ENCODE assay signal across 27 cellular contexts in genomic region chr2:65885266-65885665, GRCh38.
DNase-seq lines count a peak whose midpoint lies in the region; ATAC-seq and TF ChIP-seq lines count a peak whose summit lies in the region.
"Had no signal": no experiment of that assay in that cellular context is flagged by ENCODE, and none has a peak within 500 bp of the region (broad histone marks: within the 10 kb centered on the region; RNA-seq: fewer than 3 reads in every experiment).

No MANE protein-coding gene starts in this region.

- H4K20me1 ChIP-seq in neural progenitor cell (ENCODE audit: low read depth): no peaks in the 10 kb centered on the region

- intact Hi-C loops in activated T-helper 1 cell treated with anti-CD3 and anti-CD28 coated beads, Interleukin-12 subunit alpha, Interleukin-12 subunit beta, Interleukin-2, Interleukin-4 antibody, amounts not matched to agents 30 ng/mL and 10 ng/mL and 1 ng/mL, durations not matched to agents 14 hours and 24 hours and 36 hours (cut with micrococcal nuclease): no loop called here

- H3K9me3 Mint-ChIP-seq in WTC11: peaks cover 9% of the 10 kb centered on the region
- peaks cover 4% of the 10 kb centered on the region for H3K9me3 Mint-ChIP-seq in neural progenitor cell
- H3K9me3 Mint-ChIP-seq in activated T-helper 1 cell treated with anti-CD3 and anti-CD28 coated beads, Interleukin-12 subunit alpha, Interleukin-12 subunit beta, Interleukin-2, Interleukin-4 antibody, amounts not matched to agents 30 ng/mL and 10 ng/mL and 1 ng/mL, durations not matched to agents 14 hours and 24 hours and 36 hours: no peaks in the 10 kb centered on the region
- H3K9me3 Mint-ChIP-seq: CD8-positive, alpha-beta T cell; T-helper 1 cell treated with Interleukin-12 subunit alpha and Interleukin-12 subunit beta and Interleukin-4 antibody, amounts not matched to agents 30 μg/mL and 1 μg/mL, for 36 hours had no signal

- H3K4me2 ChIP-seq in neural progenitor cell: no peak overlapping the region
- H3K4me2 ChIP-seq: KMS-11, SK-N-SH had no signal

- no peak overlapping the region for H3K27ac ChIP-seq in neural progenitor cell
- H3K27ac ChIP-seq: C4-2B, GM23248, KMS-11 had no signal

- H3K79me2 ChIP-seq in neural progenitor cell (ENCODE audit: low read depth): no peaks in the 10 kb centered on the region

- no peaks in the 10 kb centered on the region for H3K36me3 Mint-ChIP-seq in WTC11
- H3K36me3 Mint-ChIP-seq in neural progenitor cell: no peaks in the 10 kb centered on the region
- H3K36me3 Mint-ChIP-seq in activated T-helper 1 cell treated with anti-CD3 and anti-CD28 coated beads, Interleukin-12 subunit alpha, Interleukin-12 subunit beta, Interleukin-2, Interleukin-4 antibody, amounts not matched to agents 30 ng/mL and 10 ng/mL and 1 ng/mL, durations not matched to agents 14 hours and 24 hours and 36 hours (ENCODE audit: low read depth): no peaks in the 10 kb centered on the region
- H3K36me3 Mint-ChIP-seq: CD8-positive, alpha-beta T cell had no signal

- no peaks in the 10 kb centered on the region for H3K36me3 ChIP-seq in neural progenitor cell

- CTCF ChIA-PET in WTC11 (lab: Charles Lee): interaction anchor here (0.5 kb wide), 1 partner anchor 690 kb away, joined by 3 read pairs; no protein-coding TSS in a partner anchor

- H3K4me3 Mint-ChIP-seq in WTC11 (no peak overlapping the region), neural progenitor cell (no peak overlapping the region)
- H3K4me3 Mint-ChIP-seq in activated T-helper 1 cell treated with anti-CD3 and anti-CD28 coated beads, Interleukin-12 subunit alpha, Interleukin-12 subunit beta, Interleukin-2, Interleukin-4 antibody, amounts not matched to agents 30 ng/mL and 10 ng/mL and 1 ng/mL, durations not matched to agents 14 hours and 24 hours and 36 hours: no peak overlapping the region
- H3K4me3 Mint-ChIP-seq: B cell; CD8-positive, alpha-beta T cell; T-helper 1 cell treated with Interleukin-12 subunit alpha and Interleukin-12 subunit beta and Interleukin-4 antibody, amounts not matched to agents 30 μg/mL and 1 μg/mL, for 36 hours had no signal

- no peak overlapping the region for H3K27ac Mint-ChIP-seq in WTC11
- H3K27ac Mint-ChIP-seq in neural progenitor cell: no peak overlapping the region
- no peak overlapping the region for H3K27ac Mint-ChIP-seq in activated T-helper 1 cell treated with anti-CD3 and anti-CD28 coated beads, Interleukin-12 subunit alpha, Interleukin-12 subunit beta, Interleukin-2, Interleukin-4 antibody, amounts not matched to agents 30 ng/mL and 10 ng/mL and 1 ng/mL, durations not matched to agents 14 hours and 24 hours and 36 hours
- H3K27ac Mint-ChIP-seq: B cell; CD8-positive, alpha-beta T cell; T-helper 1 cell treated with Interleukin-12 subunit alpha and Interleukin-12 subunit beta and Interleukin-4 antibody, amounts not matched to agents 30 μg/mL and 1 μg/mL, for 36 hours had no signal

- peak overlapping the region; percentile 62 for H2AFZ ChIP-seq in neural progenitor cell (replicated peaks)
- H2AFZ ChIP-seq: GM23248 had no signal

- H3F3A ChIP-seq in neural progenitor cell (ENCODE audit: low read depth): no peaks in the 10 kb centered on the region

- H3K4me3 ChIP-seq in neural progenitor cell: no peak overlapping the region
- H3K4me3 ChIP-seq: GM23248 had no signal

- H3K9me3 ChIP-seq in neural progenitor cell (ENCODE audit: low read depth): no peaks in the 10 kb centered on the region
- H3K9me3 ChIP-seq: SK-N-SH had no signal

- no peaks in the 10 kb centered on the region for H3K4me1 ChIP-seq in neural progenitor cell

- H3K4me1 Mint-ChIP-seq in WTC11: peaks cover 8% of the 10 kb centered on the region
- no peaks in the 10 kb centered on the region for H3K4me1 Mint-ChIP-seq in neural progenitor cell
- no peaks in the 10 kb centered on the region for H3K4me1 Mint-ChIP-seq in activated T-helper 1 cell treated with anti-CD3 and anti-CD28 coated beads, Interleukin-12 subunit alpha, Interleukin-12 subunit beta, Interleukin-2, Interleukin-4 antibody, amounts not matched to agents 30 ng/mL and 10 ng/mL and 1 ng/mL, durations not matched to agents 14 hours and 24 hours and 36 hours (ENCODE audit: low read depth)
- H3K4me1 Mint-ChIP-seq: B cell had no signal

- H3K27me3 ChIP-seq in neural progenitor cell: no peaks in the 10 kb centered on the region

- H3K9ac ChIP-seq in neural progenitor cell: no peak overlapping the region
- H3K9ac ChIP-seq: GM23248, KMS-11, SK-N-SH had no signal

- no peaks in the 10 kb centered on the region for H3K27me3 Mint-ChIP-seq in WTC11 (ENCODE audit: low read depth)
- H3K27me3 Mint-ChIP-seq in neural progenitor cell (ENCODE audit: insufficient read depth, low read depth): no peaks in the 10 kb centered on the region
- H3K27me3 Mint-ChIP-seq in activated T-helper 1 cell treated with anti-CD3 and anti-CD28 coated beads, Interleukin-12 subunit alpha, Interleukin-12 subunit beta, Interleukin-2, Interleukin-4 antibody, amounts not matched to agents 30 ng/mL and 10 ng/mL and 1 ng/mL, durations not matched to agents 14 hours and 24 hours and 36 hours (ENCODE audit: insufficient read depth): no peaks in the 10 kb centered on the region
- H3K27me3 Mint-ChIP-seq: B cell had no signal

- ATAC-seq in WTC11 (peak; percentile 79), HG03565 (IDR thresholded peaks at IDR 0.05; ENCODE audit: unreplicated experiment) (no peak)
- ATAC-seq: CD8-positive, alpha-beta T cell had no signal

- DNase-seq in DMS153 (lab: John Stamatoyannopoulos, UW) (peak; percentile 70), DMS53 treated with DMSO at 0.1 percent for 48 hours (lab: John Stamatoyannopoulos, UW; ENCODE audit: unreplicated experiment) (peak; percentile 5), WTC11 (ENCODE audit: low spot score) (no peak), neural progenitor cell (ENCODE audit: low spot score) (no peak), activated gamma-delta T cell treated with Interleukin-2 at 50 U/mL for 16 hours (no peak)
- DNase-seq in stimulated activated CD4-positive, alpha-beta T cell treated with anti-CD3 and anti-CD28 coated beads, Interleukin-4, amount 100 ng/mL, for 24 hours: no peak
- DNase-seq in activated T-helper 1 cell treated with anti-CD3 and anti-CD28 coated beads, Interleukin-12 subunit alpha, Interleukin-12 subunit beta, Interleukin-2, Interleukin-4 antibody, amounts not matched to agents 30 ng/mL and 10 ng/mL and 1 ng/mL, durations not matched to agents 14 hours and 24 hours and 36 hours (ENCODE audit: low spot score): no peak
- DNase-seq: CD8-positive, alpha-beta T cell; DMS 273 treated with DMSO at 0.1 percent for 48 hours; GM23248; HCEC 1CT; IMR-90; NCI-H1048; NCI-H1417; NCI-H187; NCI-H2171; NCI-H226; NCI-H510A; NCI-H69; SIG-M5; SK-N-SH; SW 1271 had no signal

- TF ChIP-seq CTCF in WTC11 (IDR thresholded peaks at IDR 0.05): no peak
- TF ChIP-seq CTCF in neural progenitor cell (IDR thresholded peaks at IDR 0.05): no peak

- POLR2A ChIA-PET in WTC11 (lab: Charles Lee): no interaction called here

TF ChIP-seq in WTC11, 78 proteins besides CTCF, POLR2A, EP300 and RAD21:
- TF ChIP-seq SP1 (CRISPR knock-in tag; conservative IDR thresholded peaks at IDR 0.05) (no peak), FOXP1 (CRISPR knock-in tag; IDR thresholded peaks at IDR 0.05; ENCODE audit: borderline replicate concordance) (no peak), RELA (CRISPR knock-in tag; IDR thresholded peaks at IDR 0.05; ENCODE audit: borderline replicate concordance) (no peak), RORB (CRISPR knock-in tag; IDR thresholded peaks at IDR 0.05) (no peak), ZBTB21 (CRISPR knock-in tag; IDR thresholded peaks at IDR 0.05; ENCODE audit: borderline replicate concordance) (no peak), ZMAT4 (CRISPR knock-in tag; IDR thresholded peaks at IDR 0.05) (no peak), ZNF396 (CRISPR knock-in tag; IDR thresholded peaks at IDR 0.05; ENCODE audit: borderline replicate concordance) (no peak), OVOL2 (CRISPR knock-in tag; IDR thresholded peaks at IDR 0.05; ENCODE audit: borderline replicate concordance) (no peak)
- TF ChIP-seq, protein P1, sequence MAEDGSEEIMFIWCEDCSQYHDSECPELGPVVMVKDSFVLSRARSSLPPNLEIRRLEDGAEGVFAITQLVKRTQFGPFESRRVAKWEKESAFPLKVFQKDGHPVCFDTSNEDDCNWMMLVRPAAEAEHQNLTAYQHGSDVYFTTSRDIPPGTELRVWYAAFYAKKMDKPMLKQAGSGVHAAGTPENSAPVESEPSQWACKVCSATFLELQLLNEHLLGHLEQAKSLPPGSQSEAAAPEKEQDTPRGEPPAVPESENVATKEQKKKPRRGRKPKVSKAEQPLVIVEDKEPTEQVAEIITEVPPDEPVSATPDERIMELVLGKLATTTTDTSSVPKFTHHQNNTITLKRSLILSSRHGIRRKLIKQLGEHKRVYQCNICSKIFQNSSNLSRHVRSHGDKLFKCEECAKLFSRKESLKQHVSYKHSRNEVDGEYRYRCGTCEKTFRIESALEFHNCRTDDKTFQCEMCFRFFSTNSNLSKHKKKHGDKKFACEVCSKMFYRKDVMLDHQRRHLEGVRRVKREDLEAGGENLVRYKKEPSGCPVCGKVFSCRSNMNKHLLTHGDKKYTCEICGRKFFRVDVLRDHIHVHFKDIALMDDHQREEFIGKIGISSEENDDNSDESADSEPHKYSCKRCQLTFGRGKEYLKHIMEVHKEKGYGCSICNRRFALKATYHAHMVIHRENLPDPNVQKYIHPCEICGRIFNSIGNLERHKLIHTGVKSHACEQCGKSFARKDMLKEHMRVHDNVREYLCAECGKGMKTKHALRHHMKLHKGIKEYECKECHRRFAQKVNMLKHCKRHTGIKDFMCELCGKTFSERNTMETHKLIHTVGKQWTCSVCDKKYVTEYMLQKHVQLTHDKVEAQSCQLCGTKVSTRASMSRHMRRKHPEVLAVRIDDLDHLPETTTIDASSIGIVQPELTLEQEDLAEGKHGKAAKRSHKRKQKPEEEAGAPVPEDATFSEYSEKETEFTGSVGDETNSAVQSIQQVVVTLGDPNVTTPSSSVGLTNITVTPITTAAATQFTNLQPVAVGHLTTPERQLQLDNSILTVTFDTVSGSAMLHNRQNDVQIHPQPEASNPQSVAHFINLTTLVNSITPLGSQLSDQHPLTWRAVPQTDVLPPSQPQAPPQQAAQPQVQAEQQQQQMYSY (CRISPR knock-in tag; IDR thresholded peaks at IDR 0.05): no peak
- TF ChIP-seq, protein P2, sequence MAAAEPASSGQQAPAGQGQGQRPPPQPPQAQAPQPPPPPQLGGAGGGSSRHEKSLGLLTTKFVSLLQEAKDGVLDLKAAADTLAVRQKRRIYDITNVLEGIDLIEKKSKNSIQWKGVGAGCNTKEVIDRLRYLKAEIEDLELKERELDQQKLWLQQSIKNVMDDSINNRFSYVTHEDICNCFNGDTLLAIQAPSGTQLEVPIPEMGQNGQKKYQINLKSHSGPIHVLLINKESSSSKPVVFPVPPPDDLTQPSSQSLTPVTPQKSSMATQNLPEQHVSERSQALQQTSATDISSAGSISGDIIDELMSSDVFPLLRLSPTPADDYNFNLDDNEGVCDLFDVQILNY (CRISPR knock-in tag; IDR thresholded peaks at IDR 0.05): no peak

Comparison
In these comparisons a context has a peak if more than half of its experiments do, and no peak if none do; other contexts are left out.
1. DNase-seq: peak in DMS153 (single experiment) and DMS53 treated with DMSO at 0.1 percent for 48 hours (single experiment); none in WTC11 (single experiment), neural progenitor cell (single experiment), stimulated activated CD4-positive, alpha-beta T cell treated with anti-CD3 and anti-CD28 coated beads, Interleukin-4, amount 100 ng/mL, for 24 hours (single experiment), activated T-helper 1 cell treated with anti-CD3 and anti-CD28 coated beads, Interleukin-12 subunit alpha, Interleukin-12 subunit beta, Interleukin-2, Interleukin-4 antibody, amounts not matched to agents 30 ng/mL and 10 ng/mL and 1 ng/mL, durations not matched to agents 14 hours and 24 hours and 36 hours (single experiment) and activated gamma-delta T cell treated with Interleukin-2 at 50 U/mL for 16 hours (single experiment).